ENCODE assay signal across 33 cellular contexts in the genomic region with DNA sequence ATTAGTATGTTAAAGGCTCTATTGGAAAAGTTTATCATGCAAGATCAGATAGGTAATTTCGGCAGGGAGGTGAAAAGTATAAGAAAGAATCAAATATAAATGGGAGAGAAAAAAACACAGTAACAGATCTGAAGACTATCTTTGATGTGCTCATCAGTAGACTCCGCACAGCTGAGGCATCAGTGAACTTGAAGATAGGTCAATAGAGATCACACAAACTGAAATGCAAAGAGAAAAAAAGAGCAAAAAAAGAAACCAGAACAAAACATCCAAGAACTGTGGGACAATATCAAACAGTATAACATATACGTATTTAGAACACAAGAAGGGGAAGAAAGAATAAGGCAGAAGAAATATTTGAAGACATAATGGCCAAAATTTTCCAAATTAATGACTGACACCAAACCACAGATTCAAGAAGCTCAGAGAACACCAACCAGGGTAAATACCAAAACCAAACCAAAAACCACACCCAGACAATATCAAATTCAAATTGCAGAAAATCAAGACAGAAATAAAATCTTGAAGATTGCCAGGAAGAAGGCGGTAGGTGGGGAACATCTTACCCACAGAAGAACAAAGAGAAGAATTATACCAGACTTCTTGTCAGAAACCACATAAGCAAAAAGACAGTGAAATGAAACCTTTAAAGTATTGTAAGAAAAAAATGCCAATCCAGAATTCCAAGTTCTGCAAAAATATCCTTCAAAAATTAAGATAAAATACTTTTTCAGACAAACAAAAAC. TPM values are rescaled to one million over a fixed set of nuclear protein-coding genes. Genes with fewer than 3 reads are reported as not detected.
"Had no signal": no experiment of that assay in that cellular context is flagged by ENCODE, and none has a peak within 500 bp of the region (broad histone marks: within the 10 kb centered on the region; RNA-seq: fewer than 3 reads in every experiment).

No MANE protein-coding gene starts in this region.

- H3K36me3 Mint-ChIP-seq: activated CD4-positive, alpha-beta memory T cell treated with anti-CD3 and anti-CD28 coated beads for 36 hours; brain; mesothelial cell of epicardium; naive B cell; stimulated activated memory B cell treated with anti-CD40 and anti-IgM and Interleukin-4, amounts not matched to agents 10 μg/mL and 1 μg/mL and 100 μg/mL, for 72 hours; type B pancreatic cell had no signal

- H3K27me3 ChIP-seq: cardiac muscle cell, gastroesophageal sphincter, hepatocyte, right atrium auricular region, uterus had no signal

- FAIRE-seq: keratinocyte had no signal

- DNase-seq: activated CD4-positive, alpha-beta memory T cell treated with anti-CD3 and anti-CD28 coated beads for 36 hours; activated CD4-positive, alpha-beta T cell treated with anti-CD3 and anti-CD28 coated beads, Interleukin-2, amount 10 ng/mL, durations not matched to agents 24 days and 14 days; activated CD4-positive, CD25-positive, alpha-beta regulatory T cell treated with anti-CD3 and anti-CD28 coated beads, Interleukin-2, amount 50 U/mL, for 72 hours; activated effector memory CD4-positive, alpha-beta T cell treated with Interleukin-2 at 50 U/mL for 16 hours; activated naive CD4-positive, alpha-beta T cell treated with anti-CD3 and anti-CD28 coated beads for 36 hours; activated T-cell treated with anti-CD3 and anti-CD28 coated beads, Interleukin-2, amount 50 U/mL, for 72 hours; aorta; cortex of kidney; effector memory CD8-positive, alpha-beta T cell; erythroblast; left cardiac atrium; mammary epithelial cell; naive B cell; nucleus accumbens; psoas muscle; stimulated activated CD4-positive, alpha-beta T cell treated with anti-CD3 and anti-CD28 coated beads, Interleukin-1b, Interleukin-23, amount 100 ng/mL, for 48 hours; stimulated activated CD4-positive, alpha-beta T cell treated with anti-CD3 and anti-CD28 coated beads, Interleukin-4, amount 100 ng/mL, for 4 hours; stimulated activated CD8-positive, alpha-beta memory T cell treated with anti-CD3 and anti-CD28 coated beads, Interleukin-4, amount 100 ng/mL, for 48 hours; T1000; uterus had no signal

- ATAC-seq: activated T-cell treated with anti-CD3 and anti-CD28 coated beads, Interleukin-2, amount 50 U/mL, for 72 hours; effector memory CD8-positive, alpha-beta T cell; gastroesophageal sphincter; left cardiac atrium; psoas muscle; stimulated activated memory B cell treated with anti-CD40 and anti-IgM and Interleukin-4, amounts not matched to agents 10 μg/mL and 1 μg/mL and 100 μg/mL, for 72 hours had no signal

- H3K27ac ChIP-seq: cardiac muscle cell, gastroesophageal sphincter, hepatocyte, parathyroid adenoma, right atrium auricular region, uterus had no signal

- H3K4me1 ChIP-seq: gastroesophageal sphincter, parathyroid adenoma, psoas muscle, right atrium auricular region, uterus had no signal

- H3K4me3 ChIP-seq: cardiac muscle cell, gastroesophageal sphincter, hepatocyte, psoas muscle, right atrium auricular region, smooth muscle cell, uterus had no signal

- H3K4me3 Mint-ChIP-seq: activated CD4-positive, alpha-beta memory T cell treated with anti-CD3 and anti-CD28 coated beads for 36 hours; activated CD4-positive, alpha-beta T cell treated with anti-CD3 and anti-CD28 coated beads, Interleukin-2, amount 10 ng/mL, durations not matched to agents 24 days and 14 days; activated naive CD4-positive, alpha-beta T cell treated with anti-CD3 and anti-CD28 coated beads for 36 hours; brain; effector memory CD8-positive, alpha-beta T cell; mesothelial cell of epicardium; naive B cell; neural crest cell; stimulated activated memory B cell treated with anti-CD40 and anti-IgM and Interleukin-4, amounts not matched to agents 10 μg/mL and 1 μg/mL and 100 μg/mL, for 72 hours; type B pancreatic cell had no signal

- H3K9me3 ChIP-seq: gastroesophageal sphincter, uterus had no signal

- H3K9me3 Mint-ChIP-seq: activated CD4-positive, alpha-beta T cell treated with anti-CD3 and anti-CD28 coated beads, Interleukin-2, amount 10 ng/mL, durations not matched to agents 24 days and 14 days; activated T-cell treated with anti-CD3 and anti-CD28 coated beads, Interleukin-2, amount 50 U/mL, for 72 hours; effector memory CD8-positive, alpha-beta T cell had no signal

- H3K36me3 ChIP-seq: cardiac muscle cell, gastroesophageal sphincter, right atrium auricular region, uterus had no signal

- H3K4me1 Mint-ChIP-seq: brain; mesothelial cell of epicardium; naive B cell; neural crest cell; stimulated activated memory B cell treated with anti-CD40 and anti-IgM and Interleukin-4, amounts not matched to agents 10 μg/mL and 1 μg/mL and 100 μg/mL, for 72 hours had no signal

- H3K27ac Mint-ChIP-seq: activated CD4-positive, alpha-beta memory T cell treated with anti-CD3 and anti-CD28 coated beads for 36 hours; activated CD4-positive, alpha-beta T cell treated with anti-CD3 and anti-CD28 coated beads, Interleukin-2, amount 10 ng/mL, durations not matched to agents 24 days and 14 days; activated naive CD4-positive, alpha-beta T cell treated with anti-CD3 and anti-CD28 coated beads for 36 hours; brain; effector memory CD8-positive, alpha-beta T cell; mesothelial cell of epicardium; naive B cell; stimulated activated memory B cell treated with anti-CD40 and anti-IgM and Interleukin-4, amounts not matched to agents 10 μg/mL and 1 μg/mL and 100 μg/mL, for 72 hours; type B pancreatic cell had no signal

- H3K27me3 Mint-ChIP-seq: activated CD4-positive, alpha-beta memory T cell treated with anti-CD3 and anti-CD28 coated beads for 36 hours; effector memory CD8-positive, alpha-beta T cell; stimulated activated memory B cell treated with anti-CD40 and anti-IgM and Interleukin-4, amounts not matched to agents 10 μg/mL and 1 μg/mL and 100 μg/mL, for 72 hours; type B pancreatic cell had no signal

RNA-seq across cellular contexts. Expression of gene PFKFB1, which starts 29.0 kb away (rescaled TPM):
- total RNA-seq: right atrium auricular region, smooth muscle cell, uterus had no signal
- polyA plus RNA-seq: aorta, fibroblast of lung had no signal
